ENCODE assay signal across 13 cellular contexts in genomic region chr22:41857860-41858199, GRCh38. TPM values are rescaled to one million over a fixed set of nuclear protein-coding genes. Genes with fewer than 3 reads are reported as not detected.
DNase-seq lines count a peak whose midpoint lies in the region; ATAC-seq, FAIRE-seq and TF ChIP-seq lines count a peak whose summit lies in the region.
"Had no signal": no experiment of that assay in that cellular context is flagged by ENCODE, and none has a peak within 500 bp of the region (broad histone marks: within the 10 kb centered on the region; RNA-seq: fewer than 3 reads in every experiment).

No MANE protein-coding gene starts in this region.

- no peak overlapping the region for H3K27ac ChIP-seq in breast epithelium
- H3K27ac ChIP-seq in endothelial cell of umbilical vein (ENCODE audit: insufficient read depth, low read depth, low read length) = no peak overlapping the region
- no peak overlapping the region for H3K27ac ChIP-seq in mesenchymal stem cell (ENCODE audit: low read length, poor library complexity, severe bottlenecking)
- H3K27ac ChIP-seq: WERI-Rb-1 had no signal

- no peaks in the 10 kb centered on the region for H3K36me3 ChIP-seq in breast epithelium
- no peaks in the 10 kb centered on the region for H3K36me3 ChIP-seq in endothelial cell of umbilical vein (ENCODE audit: control insufficient read depth in 2 of 2, extremely low read depth in 1 of 2, insufficient read depth in 2 of 2, low read length in 2 of 2)
- peaks cover 3 to 5% of the 10 kb centered on the region in 2 experiments for H3K36me3 ChIP-seq in mesenchymal stem cell (ENCODE audit: control insufficient read depth in 1 of 2, insufficient read depth in 2 of 2, low read depth in 1 of 2, low read length in 2 of 2)

- H3K79me1 ChIP-seq in mesenchymal stem cell (replicated peaks; ENCODE audit: low read length, poor library complexity, severe bottlenecking) = peaks cover 4% of the 10 kb centered on the region

- H3K27me3 ChIP-seq in breast epithelium = no peaks in the 10 kb centered on the region
- no peaks in the 10 kb centered on the region for H3K27me3 ChIP-seq in endothelial cell of umbilical vein (ENCODE audit: control insufficient read depth in 2 of 2, insufficient read depth in 2 of 2, low read length in 2 of 2)
- no peaks in the 10 kb centered on the region for H3K27me3 ChIP-seq in mesenchymal stem cell (ENCODE audit: control insufficient read depth in 1 of 2, insufficient read depth in 1 of 2, low read length in 2 of 2)
- H3K27me3 ChIP-seq: BE2C had no signal

- no peaks in the 10 kb centered on the region for H4K20me1 ChIP-seq in endothelial cell of umbilical vein (replicated peaks; ENCODE audit: control insufficient read depth, extremely low read depth, insufficient read depth, low read length)

- no peak overlapping the region for H3K4me2 ChIP-seq in endothelial cell of umbilical vein (ENCODE audit: insufficient read depth, low read length)
- no peak overlapping the region for H3K4me2 ChIP-seq in mesenchymal stem cell (ENCODE audit: low read length, poor library complexity, severe bottlenecking)

- no peak overlapping the region for H2AK5ac ChIP-seq in mesenchymal stem cell (ENCODE audit: low read length, severe bottlenecking)

- H3K4ac ChIP-seq in mesenchymal stem cell (ENCODE audit: low read depth in 1 of 2, low read length in 2 of 2) = no peak overlapping the region

- DNase-seq in MCF 10A (ENCODE audit: unreplicated experiment) (no peak), breast epithelium (ENCODE audit: low spot score in 2 of 2) (no peak), T-helper 17 cell (no peak), endothelial cell of umbilical vein (ENCODE audit: low read depth, low spot score) (no peak), posterior cingulate gyrus (no peak), mesenchymal stem cell (no peak)
- DNase-seq in stimulated activated naive CD8-positive, alpha-beta T cell treated with anti-CD3 and anti-CD28 coated beads, Interleukin-15, amount 100 ng/mL, for 72 hours = no peak
- DNase-seq: cerebellar nuclear complex had no signal

- peaks cover 90% of the 10 kb centered on the region for H3K79me2 ChIP-seq in endothelial cell of umbilical vein (ENCODE audit: control insufficient read depth, insufficient read depth, low read length)

- no peak overlapping the region for H4K8ac ChIP-seq in mesenchymal stem cell (ENCODE audit: low read length)

- H3K9me3 ChIP-seq in breast epithelium = no peaks in the 10 kb centered on the region
- H3K9me3 ChIP-seq in T-helper 17 cell (ENCODE audit: control insufficient read depth, low read length, poor library complexity, severe bottlenecking) = no peaks in the 10 kb centered on the region
- no peaks in the 10 kb centered on the region for H3K9me3 ChIP-seq in endothelial cell of umbilical vein (replicated peaks; ENCODE audit: control insufficient read depth, insufficient read depth, low read length)
- H3K9me3 ChIP-seq in mesenchymal stem cell (ENCODE audit: control insufficient read depth, low read length) = no peaks in the 10 kb centered on the region
- H3K9me3 ChIP-seq: BE2C had no signal

- H3K27me3 Mint-ChIP-seq in MCF 10A (ENCODE audit: insufficient read depth, unreplicated experiment) = no peaks in the 10 kb centered on the region
- H3K27me3 Mint-ChIP-seq in T-helper 17 cell = no peaks in the 10 kb centered on the region
- H3K27me3 Mint-ChIP-seq in stimulated activated naive CD8-positive, alpha-beta T cell treated with anti-CD3 and anti-CD28 coated beads, Interleukin-15, amount 100 ng/mL, for 72 hours = no peaks in the 10 kb centered on the region

- H3K4me3 ChIP-seq in breast epithelium (no peak overlapping the region), endothelial cell of umbilical vein (replicated peaks in 1 of 3; ENCODE audit: insufficient read depth in 1 of 3, low read depth in 1 of 3, low read length in 3 of 3) (no peak overlapping the region), mesenchymal stem cell (ENCODE audit: insufficient read depth in 1 of 2, low read depth in 1 of 2, low read length in 2 of 2) (no peak overlapping the region)

- H3K4me1 Mint-ChIP-seq in MCF 10A (ENCODE audit: insufficient read depth, unreplicated experiment) (peaks cover 29% of the 10 kb centered on the region), T-helper 17 cell (peaks cover 42% of the 10 kb centered on the region)
- H3K4me1 Mint-ChIP-seq in stimulated activated naive CD8-positive, alpha-beta T cell treated with anti-CD3 and anti-CD28 coated beads, Interleukin-15, amount 100 ng/mL, for 72 hours = peaks cover 75% of the 10 kb centered on the region

- intact Hi-C loops in MCF 10A (cut with micrococcal nuclease) = loop anchor here (1.0 to 5.0 kb wide), 4 partner anchors 25 to 161 kb away; partner anchors contain the start of genes CCDC134 and SREBF2
- intact Hi-C loops in breast epithelium (cut with DNase I; ENCODE audit: low total_unique reads) = loop anchor here (10.0 kb wide), 1 partner anchor 367 kb away; no protein-coding TSS in a partner anchor
- intact Hi-C loops in endothelial cell of umbilical vein (cut with micrococcal nuclease) = loop anchor here (1.0 kb wide), 3 partner anchors 36 to 161 kb away; no protein-coding TSS in a partner anchor
- intact Hi-C loops in posterior cingulate gyrus (cut with DNase I) = no loop called here

- H3K9ac ChIP-seq in endothelial cell of umbilical vein (replicated peaks; ENCODE audit: extremely low read depth, insufficient read depth, low read length) (no peak overlapping the region), mesenchymal stem cell (ENCODE audit: low read length) (no peak overlapping the region)

- no peak for TF ChIP-seq POLR2A in breast epithelium (IDR thresholded peaks at IDR 0.05)
- no peak for TF ChIP-seq POLR2A in endothelial cell of umbilical vein (IDR thresholded peaks at IDR 0.05; ENCODE audit: low read depth, low read length)

- H3K27ac Mint-ChIP-seq in MCF 10A (ENCODE audit: low read depth, unreplicated experiment) = peak overlapping the region; percentile 81
- peak overlapping the region; percentile 92 for H3K27ac Mint-ChIP-seq in T-helper 17 cell
- H3K27ac Mint-ChIP-seq in stimulated activated naive CD8-positive, alpha-beta T cell treated with anti-CD3 and anti-CD28 coated beads, Interleukin-15, amount 100 ng/mL, for 72 hours = peak overlapping the region; percentile 54 to 87

- H3K23ac ChIP-seq in mesenchymal stem cell (ENCODE audit: low read length in 2 of 2) = no peak overlapping the region

- BruUV-seq in MCF 10A (replicated peaks; lab: Mats Ljungman, UMichigan) (no TSS peak), endothelial cell of umbilical vein (replicated peaks; lab: Mats Ljungman, UMichigan) (no TSS peak)

- no peak for ATAC-seq in T-helper 17 cell
- ATAC-seq in stimulated activated naive CD8-positive, alpha-beta T cell treated with anti-CD3 and anti-CD28 coated beads, Interleukin-15, amount 100 ng/mL, for 72 hours = no peak
- ATAC-seq in HG03045 (IDR thresholded peaks at IDR 0.05; ENCODE audit: unreplicated experiment) = no peak

- no peak for TF ChIP-seq CTCF in MCF 10A (IDR thresholded peaks at IDR 0.05; ENCODE audit: unreplicated experiment)
- no peak for TF ChIP-seq CTCF in breast epithelium (IDR thresholded peaks at IDR 0.05)
- TF ChIP-seq CTCF in endothelial cell of umbilical vein (IDR thresholded peaks at IDR 0.05; ENCODE audit: extremely low read depth in 1 of 2, insufficient read depth in 1 of 2, low read depth in 1 of 2, low read length in 2 of 2) = no peak

- FAIRE-seq in endothelial cell of umbilical vein (lab: Jason Lieb, UNC) = no peak

- no peak overlapping the region for H3K18ac ChIP-seq in mesenchymal stem cell (ENCODE audit: low read depth in 1 of 2, low read length in 2 of 2)

- dilution Hi-C loops in endothelial cell of umbilical vein (cut with MboI; ENCODE audit: extremely low pct_ligation_motif_present, low sequenced_read_pairs) = no loop called here

- no peak overlapping the region for H3K14ac ChIP-seq in mesenchymal stem cell (ENCODE audit: low read length in 2 of 2)

- H2BK12ac ChIP-seq in mesenchymal stem cell (ENCODE audit: low read length in 2 of 2) = no peak overlapping the region

- H2AFZ ChIP-seq in endothelial cell of umbilical vein (ENCODE audit: low read depth, low read length) (no peak overlapping the region), mesenchymal stem cell (ENCODE audit: low read depth, low read length) (no peak overlapping the region)

- H3K36me3 Mint-ChIP-seq in MCF 10A (ENCODE audit: insufficient read depth, unreplicated experiment) (peaks cover 24% of the 10 kb centered on the region), T-helper 17 cell (ENCODE audit: low read depth) (no peaks in the 10 kb centered on the region)

- no peaks in the 10 kb centered on the region for H3K4me1 ChIP-seq in breast epithelium
- H3K4me1 ChIP-seq in endothelial cell of umbilical vein (ENCODE audit: control insufficient read depth, extremely low read depth, insufficient read depth, low read length) = peaks cover 10% of the 10 kb centered on the region
- peaks cover 22% of the 10 kb centered on the region for H3K4me1 ChIP-seq in mesenchymal stem cell (ENCODE audit: control insufficient read depth, insufficient read depth, low read depth, low read length)

- no peak overlapping the region for H2BK5ac ChIP-seq in mesenchymal stem cell (ENCODE audit: low read depth, low read length, poor library complexity, severe bottlenecking)

- H3K9me1 ChIP-seq in endothelial cell of umbilical vein (replicated peaks; ENCODE audit: control insufficient read depth, extremely low read depth, insufficient read depth, low read length) = no peaks in the 10 kb centered on the region

- H4K91ac ChIP-seq in mesenchymal stem cell (ENCODE audit: low read length) = no peak overlapping the region

- H2BK120ac ChIP-seq in mesenchymal stem cell (ENCODE audit: low read depth, low read length) = no peak overlapping the region

- H3K4me3 Mint-ChIP-seq in MCF 10A (ENCODE audit: unreplicated experiment) = no peak overlapping the region
- no peak overlapping the region for H3K4me3 Mint-ChIP-seq in T-helper 17 cell
- H3K4me3 Mint-ChIP-seq in stimulated activated naive CD8-positive, alpha-beta T cell treated with anti-CD3 and anti-CD28 coated beads, Interleukin-15, amount 100 ng/mL, for 72 hours = peak overlapping the region; percentile 60

- POLR2A ChIA-PET in MCF 10A (lab: Yijun Ruan, JAX) (interaction anchor here (0.7 to 5.6 kb wide), 12 partner anchors 9 to 551 kb away, joined by 3 to 57 read pairs (median 7); partner anchors contain the start of genes CCDC134, CENPM, SNU13 and SREBF2), endothelial cell of umbilical vein (lab: Charles Lee) (no interaction called here)

- no peak overlapping the region for H2BK15ac ChIP-seq in mesenchymal stem cell (ENCODE audit: low read depth, poor library complexity, severe bottlenecking)

- H3K9me3 Mint-ChIP-seq in MCF 10A (ENCODE audit: unreplicated experiment) = no peaks in the 10 kb centered on the region
- H3K9me3 Mint-ChIP-seq in stimulated activated naive CD8-positive, alpha-beta T cell treated with anti-CD3 and anti-CD28 coated beads, Interleukin-15, amount 100 ng/mL, for 72 hours = no peaks in the 10 kb centered on the region

- CTCF ChIA-PET in MCF 10A (lab: Yijun Ruan, JAX) (interaction anchor here (0.6 to 3.5 kb wide), 11 partner anchors 10 to 373 kb away, joined by 3 to 16 read pairs (median 4); no protein-coding TSS in a partner anchor), endothelial cell of umbilical vein (lab: Charles Lee) (interaction anchor here (1.4 to 5.4 kb wide), 6 partner anchors 11 to 160 kb away, joined by 3 to 61 read pairs (median 14); partner anchors contain the start of gene CCDC134)

RNA-seq across cellular contexts. Expression of gene SREBF2, which starts 24.9 kb away (rescaled TPM):
- 88.4 and 104 TPM in 2 replicates for total RNA-seq in MCF 10A (2022)
- 10 to 100 TPM; 20.8 to 33.5 (median 32.1) TPM for total RNA-seq in breast epithelium
- 100 to 1,000 TPM; 102 to 106 TPM for total RNA-seq in T-helper 17 cell
- 136 and 144 TPM in 2 replicates for total RNA-seq in endothelial cell of umbilical vein
- 101 and 105 TPM in 2 replicates for polyA plus RNA-seq in endothelial cell of umbilical vein
- 64.9 and 79.0 TPM in 2 replicates for polyA plus RNA-seq in endothelial cell of umbilical vein (2011; cell fraction: cytosol; rRNA removed)
- polyA plus RNA-seq in endothelial cell of umbilical vein (2011; cell fraction: nucleus; rRNA removed) = 142 and 146 TPM in 2 replicates
- polyA plus RNA-seq in endothelial cell of umbilical vein (2012) = 65.1 and 68.1 TPM in 2 replicates
- 144 and 167 TPM in 2 replicates for polyA minus RNA-seq in endothelial cell of umbilical vein
- 39.5 TPM for polyA minus RNA-seq in endothelial cell of umbilical vein (2011; cell fraction: cytosol; rRNA and poly(A)+ RNA removed)
- polyA minus RNA-seq in endothelial cell of umbilical vein (2011; cell fraction: nucleus; rRNA and poly(A)+ RNA removed) = 83.5 and 87.5 TPM in 2 replicates
- polyA plus RNA-seq in mesenchymal stem cell (2013, experiment 1 of 2) = 98.2 TPM
- 93.9 TPM for polyA plus RNA-seq in mesenchymal stem cell (2013, experiment 2 of 2)

RNA-seq across cellular contexts. Expression of gene SHISA8, which starts 57.0 kb away (rescaled TPM):
- total RNA-seq in MCF 10A (2022) (not detected in 2 replicates), breast epithelium (not detected), T-helper 17 cell (1 to 10 TPM in 1 of 2 donors, not detected in 1; 1.6 TPM), endothelial cell of umbilical vein (not detected in 2 replicates)
- not detected in 2 replicates for polyA plus RNA-seq in endothelial cell of umbilical vein
- not detected in 2 replicates for polyA plus RNA-seq in endothelial cell of umbilical vein (2011; cell fraction: cytosol; rRNA removed)
- polyA plus RNA-seq in endothelial cell of umbilical vein (2011; cell fraction: nucleus; rRNA removed) = not detected in 2 replicates
- not detected in 2 replicates for polyA plus RNA-seq in endothelial cell of umbilical vein (2012)
- not detected in 2 replicates for polyA minus RNA-seq in endothelial cell of umbilical vein
- not detected for polyA minus RNA-seq in endothelial cell of umbilical vein (2011; cell fraction: cytosol; rRNA and poly(A)+ RNA removed)
- polyA minus RNA-seq in endothelial cell of umbilical vein (2011; cell fraction: nucleus; rRNA and poly(A)+ RNA removed) = not detected in 2 replicates
- polyA plus RNA-seq in mesenchymal stem cell (2013, experiment 1 of 2) = not detected
- not detected for polyA plus RNA-seq in mesenchymal stem cell (2013, experiment 2 of 2)
- total RNA-seq: fibroblast of lung, pulmonary artery endothelial cell had no signal
- polyA plus RNA-seq: fibroblast of lung had no signal

RNA-seq across cellular contexts. Expression of gene CCDC134, which starts 57.4 kb away (rescaled TPM):
- total RNA-seq in MCF 10A (2022) (4.0 and 4.3 TPM in 2 replicates), breast epithelium (10 to 100 TPM in 2 of 3 donors, 1 to 10 TPM in 1; 4.0 to 12.3 (median 10.8) TPM), T-helper 17 cell (10 to 100 TPM; 13.7 to 14.2 TPM), endothelial cell of umbilical vein (8.1 and 8.4 TPM in 2 replicates)
- polyA plus RNA-seq in endothelial cell of umbilical vein = 4.0 and 4.5 TPM in 2 replicates
- 4.1 and 5.0 TPM in 2 replicates for polyA plus RNA-seq in endothelial cell of umbilical vein (2011; cell fraction: cytosol; rRNA removed)
- polyA plus RNA-seq in endothelial cell of umbilical vein (2011; cell fraction: nucleus; rRNA removed) = 4.5 TPM in 2 replicates
- polyA plus RNA-seq in endothelial cell of umbilical vein (2012) = 2.3 and 3.0 TPM in 2 replicates
- 10.3 and 13.1 TPM in 2 replicates for polyA minus RNA-seq in endothelial cell of umbilical vein
- 4.9 TPM for polyA minus RNA-seq in endothelial cell of umbilical vein (2011; cell fraction: cytosol; rRNA and poly(A)+ RNA removed)
- 2.3 and 2.5 TPM in 2 replicates for polyA minus RNA-seq in endothelial cell of umbilical vein (2011; cell fraction: nucleus; rRNA and poly(A)+ RNA removed)
- 4.2 TPM for polyA plus RNA-seq in mesenchymal stem cell (2013, experiment 1 of 2)
- 3.7 TPM for polyA plus RNA-seq in mesenchymal stem cell (2013, experiment 2 of 2)

Comparison
In these comparisons a context has a peak if more than half of its experiments do, and no peak if none do; other contexts are left out.
1. H3K4me3 Mint-ChIP-seq: peak in stimulated activated naive CD8-positive, alpha-beta T cell treated with anti-CD3 and anti-CD28 coated beads, Interleukin-15, amount 100 ng/mL, for 72 hours (2 of 2); none in MCF 10A (single experiment) and T-helper 17 cell (single experiment).
2. Peak in every context shown above with its lines, with median percentiles within 50 percentile points of each other: H3K27ac Mint-ChIP-seq.